ENCODE assay signal across 32 cellular contexts in the genomic region with DNA sequence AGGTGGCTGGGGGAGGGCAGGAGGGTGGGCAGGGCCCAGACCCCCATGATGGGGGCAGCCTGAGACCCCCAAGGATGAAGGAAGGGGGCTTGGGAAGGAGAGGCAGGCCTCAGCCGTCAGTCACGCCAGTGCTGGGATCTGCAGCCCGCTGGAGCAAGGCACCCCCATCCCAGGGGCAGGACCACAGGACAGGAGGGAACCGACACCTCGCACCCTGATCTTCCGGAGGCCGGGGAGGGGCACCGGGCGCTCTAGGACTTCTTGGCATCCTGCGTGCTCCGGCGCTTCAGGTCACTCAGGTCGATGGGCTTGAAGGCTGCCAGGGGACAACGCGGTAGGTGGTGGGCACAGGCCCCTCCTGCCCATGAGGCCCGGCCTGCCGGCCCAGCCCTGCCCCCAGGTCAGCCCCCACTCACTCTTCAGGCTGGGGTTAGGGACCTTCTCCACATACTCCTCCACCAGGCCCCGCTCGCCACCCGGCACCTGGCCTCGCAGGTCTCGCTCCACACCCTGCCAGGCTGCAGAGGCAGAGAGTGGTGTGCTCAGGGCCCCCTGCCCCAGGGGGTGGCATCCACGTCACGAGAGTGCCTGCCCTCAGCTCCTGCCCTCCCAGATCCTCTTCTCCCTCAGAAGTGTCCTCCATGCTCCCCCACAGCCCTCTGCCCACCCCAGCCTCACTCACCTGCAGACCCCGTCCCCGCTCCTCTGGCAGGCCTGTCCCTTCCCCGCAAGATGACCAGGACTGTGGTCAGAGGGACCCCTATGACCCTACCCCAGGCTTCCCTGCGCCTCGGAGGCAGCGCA. TPM values are rescaled to one million over a fixed set of nuclear protein-coding genes. Genes with fewer than 3 reads are reported as not detected.
DNase-seq lines count a peak whose midpoint lies in the region; ATAC-seq, FAIRE-seq and TF ChIP-seq lines count a peak whose summit lies in the region.
"Had no signal": no experiment of that assay in that cellular context is flagged by ENCODE, and none has a peak within 500 bp of the region (broad histone marks: within the 10 kb centered on the region; RNA-seq: fewer than 3 reads in every experiment).

No MANE protein-coding gene starts in this region.

- H3K27me3 ChIP-seq in right atrium auricular region (no peaks in the 10 kb centered on the region), pancreas (no peaks in the 10 kb centered on the region)
- H3K27me3 ChIP-seq: thyroid gland had no signal

- no peak for FAIRE-seq in pancreas (lab: Jason Lieb, UNC)
- FAIRE-seq: small intestine had no signal

- H3K36me3 ChIP-seq in right atrium auricular region (no peaks in the 10 kb centered on the region), pancreas (peaks cover 0 to 5% (median 0%) of the 10 kb centered on the region in 3 donors)

- intact Hi-C loops in left cardiac atrium (cut with DNase I) = no loop called here
- intact Hi-C loops in dendritic cell treated with granulocyte-macrophage colony-stimulating factor and Interleukin-4, amounts not matched to agents 40 ng/mL and 50 ng/mL, for 4 days (cut with micrococcal nuclease) = loop anchor here (1.0 to 5.0 kb wide), 2 partner anchors 9 to 39 kb away; partner anchors contain the start of gene P4HB
- intact Hi-C loops in pancreas (cut with DNase I) = no loop called here

- peaks cover 7% of the 10 kb centered on the region for H3K27me3 Mint-ChIP-seq in dendritic cell treated with granulocyte-macrophage colony-stimulating factor and Interleukin-4, amounts not matched to agents 40 ng/mL and 50 ng/mL, for 4 days
- H3K27me3 Mint-ChIP-seq: activated CD4-positive, alpha-beta T cell treated with anti-CD3 and anti-CD28 coated beads, Interleukin-2, amount 10 ng/mL, durations not matched to agents 24 days and 14 days; activated naive CD8-positive, alpha-beta T cell treated with anti-CD3 and anti-CD28 coated beads, Interleukin-2, amount 10 ng/mL, durations not matched to agents 7 days and 5 days; stimulated activated naive CD8-positive, alpha-beta T cell treated with anti-CD3 and anti-CD28 coated beads, Interleukin-15, Interleukin-2, amounts not matched to agents 100 ng/mL and 50 ng/mL, for 24 hours had no signal

- H3K4me1 Mint-ChIP-seq in dendritic cell treated with granulocyte-macrophage colony-stimulating factor and Interleukin-4, amounts not matched to agents 40 ng/mL and 50 ng/mL, for 4 days (ENCODE audit: low read depth) = peaks cover 36% of the 10 kb centered on the region

- no peak overlapping the region for H3K4me3 Mint-ChIP-seq in dendritic cell treated with granulocyte-macrophage colony-stimulating factor and Interleukin-4, amounts not matched to agents 40 ng/mL and 50 ng/mL, for 4 days
- H3K4me3 Mint-ChIP-seq: activated CD4-positive, alpha-beta T cell treated with anti-CD3 and anti-CD28 coated beads, Interleukin-2, amount 10 ng/mL, durations not matched to agents 24 days and 14 days; activated naive CD8-positive, alpha-beta T cell treated with anti-CD3 and anti-CD28 coated beads, Interleukin-2, amount 10 ng/mL, durations not matched to agents 7 days and 5 days; stimulated activated naive CD8-positive, alpha-beta T cell treated with anti-CD3 and anti-CD28 coated beads, Interleukin-15, Interleukin-2, amounts not matched to agents 100 ng/mL and 50 ng/mL, for 24 hours had no signal

- H3K27ac Mint-ChIP-seq in dendritic cell treated with granulocyte-macrophage colony-stimulating factor and Interleukin-4, amounts not matched to agents 40 ng/mL and 50 ng/mL, for 4 days = peak overlapping the region; percentile 95
- H3K27ac Mint-ChIP-seq: activated naive CD8-positive, alpha-beta T cell treated with anti-CD3 and anti-CD28 coated beads, Interleukin-2, amount 10 ng/mL, durations not matched to agents 7 days and 5 days; stimulated activated naive CD8-positive, alpha-beta T cell treated with anti-CD3 and anti-CD28 coated beads, Interleukin-15, Interleukin-2, amounts not matched to agents 100 ng/mL and 50 ng/mL, for 24 hours had no signal

- DNase-seq in right atrium auricular region (ENCODE audit: low spot score) (no peak), left cardiac atrium (no peak), pancreas (peak in 1 of 6 donors; percentile 76), erythroblast (lab: John Stamatoyannopoulos, UW) (no peak), NOMO-1 treated with dmso at 0.1 percent for 144 hours (lab: John Stamatoyannopoulos, UW; ENCODE audit: unreplicated experiment) (no peak)
- DNase-seq: activated CD4-positive, alpha-beta T cell treated with anti-CD3 and anti-CD28 coated beads, Interleukin-2, amount 10 ng/mL, durations not matched to agents 24 days and 14 days; activated gamma-delta T cell; activated naive CD8-positive, alpha-beta T cell treated with anti-CD3 and anti-CD28 coated beads, Interleukin-2, amount 10 ng/mL, durations not matched to agents 7 days and 5 days; activated T-cell treated with anti-CD3 and anti-CD28 coated beads, Interleukin-2, amount 50 U/mL, for 1 hour; C1 segment of cervical spinal cord; Calu3; cerebellar nuclear complex; head of caudate nucleus; kidney glomerular epithelial cell; NCI-H1417; NCI-H2081; NCI-H226; NCI-H748 treated with DMSO at 0.1 percent for 48 hours; nucleus accumbens; RPMI8226; SK-N-SH; small intestine; thyroid gland had no signal

- H3K27ac ChIP-seq in right atrium auricular region (peak overlapping the region; percentile 78 to 88), pancreas (peak overlapping the region; percentile 85 to 99 (median 94))
- H3K27ac ChIP-seq: KMS-11, thyroid gland had no signal

- 94 to 95% methylated on average over 24 to 30 of the region's 30 CpGs for WGBS in pancreas, 2 donors

- peaks cover 29% of the 10 kb centered on the region for H3K36me3 Mint-ChIP-seq in dendritic cell treated with granulocyte-macrophage colony-stimulating factor and Interleukin-4, amounts not matched to agents 40 ng/mL and 50 ng/mL, for 4 days (ENCODE audit: low read depth)

- TF ChIP-seq POLR2A in erythroblast (IDR thresholded peaks at IDR 0.05; ENCODE audit: low read length) = no peak

- H3K4me1 ChIP-seq in right atrium auricular region (peaks cover 0 to 23% of the 10 kb centered on the region in 2 donors), pancreas (peaks cover 16 to 19% (median 16%) of the 10 kb centered on the region in 3 donors)
- H3K4me1 ChIP-seq: thyroid gland had no signal

- H3K9me3 ChIP-seq in right atrium auricular region = no peaks in the 10 kb centered on the region
- H3K9me3 ChIP-seq in pancreas = no peaks in the 10 kb centered on the region
- H3K9me3 ChIP-seq: SK-N-SH, thyroid gland had no signal

- ATAC-seq in left cardiac atrium (no peak), pancreas (no peak), SK-N-SH treated with all-trans-retinoic acid at 6 μM for 48 hours (no peak), GM21619 (IDR thresholded peaks at IDR 0.05; ENCODE audit: unreplicated experiment) (no peak)

- TF ChIP-seq CTCF in right atrium auricular region (IDR thresholded peaks at IDR 0.05) (no peak), pancreas (IDR thresholded peaks at IDR 0.05) (no peak)

- H3K4me3 ChIP-seq in right atrium auricular region = no peak overlapping the region
- H3K4me3 ChIP-seq in pancreas = no peak overlapping the region
- H3K4me3 ChIP-seq: thyroid gland had no signal

- H3K9me3 Mint-ChIP-seq in dendritic cell treated with granulocyte-macrophage colony-stimulating factor and Interleukin-4, amounts not matched to agents 40 ng/mL and 50 ng/mL, for 4 days = no peaks in the 10 kb centered on the region
- H3K9me3 Mint-ChIP-seq: activated CD4-positive, alpha-beta T cell treated with anti-CD3 and anti-CD28 coated beads, Interleukin-2, amount 10 ng/mL, durations not matched to agents 24 days and 14 days; activated naive CD8-positive, alpha-beta T cell treated with anti-CD3 and anti-CD28 coated beads, Interleukin-2, amount 10 ng/mL, durations not matched to agents 7 days and 5 days; stimulated activated naive CD8-positive, alpha-beta T cell treated with anti-CD3 and anti-CD28 coated beads, Interleukin-15, Interleukin-2, amounts not matched to agents 100 ng/mL and 50 ng/mL, for 24 hours had no signal

TF ChIP-seq in SK-N-SH treated with all-trans-retinoic acid at 6 μM for 48 hours, 23 proteins besides CTCF, POLR2A, EP300 and RAD21 (continues in another document):
- TF ChIP-seq ZC3H10 (CRISPR knock-in tag; IDR thresholded peaks at IDR 0.05) (no peak), ZNF70 (CRISPR knock-in tag; IDR thresholded peaks at IDR 0.05) (no peak), OSR1 (CRISPR knock-in tag; IDR thresholded peaks at IDR 0.05) (no peak), ZFP3 (CRISPR knock-in tag; IDR thresholded peaks at IDR 0.05) (no peak), CREB5 (CRISPR knock-in tag; IDR thresholded peaks at IDR 0.05; ENCODE audit: low read depth) (no peak), ZNF8 (CRISPR knock-in tag; IDR thresholded peaks at IDR 0.05) (no peak)

RNA-seq across cellular contexts. Expression of gene MCRIP1, which starts 9.9 kb away (rescaled TPM):
- total RNA-seq in right atrium auricular region (100 to 1,000 TPM in 1 of 2 donors, 10 to 100 TPM in 1; 91.3 to 108 TPM), left cardiac atrium (10 to 100 TPM; 83.9 to 98.0 TPM), pancreas (10 to 100 TPM; 28.9 to 64.0 (median 50.2) TPM)
- polyA plus RNA-seq in pancreas = 100 to 1,000 TPM; 133 to 203 TPM

RNA-seq across cellular contexts. Expression of gene PPP1R27, which starts 11.7 kb away (rescaled TPM):
- total RNA-seq in right atrium auricular region = not detected
- not detected for total RNA-seq in left cardiac atrium
- total RNA-seq in pancreas = under 1 TPM in 1 of 6 donors, not detected in 5; 0.19 TPM
- 1 to 10 TPM; 1.1 to 1.5 TPM for polyA plus RNA-seq in pancreas
- total RNA-seq: activated CD4-positive, alpha-beta T cell treated with anti-CD3 and anti-CD28 coated beads, Interleukin-2, amount 10 ng/mL, durations not matched to agents 24 days and 14 days; activated CD8-positive, alpha-beta memory T cell treated with anti-CD3 and anti-CD28 coated beads for 36 hours; activated naive CD8-positive, alpha-beta T cell treated with anti-CD3 and anti-CD28 coated beads, Interleukin-2, amount 10 ng/mL, durations not matched to agents 7 days and 5 days; Calu3; Daoy; mesenteric fat pad; T-helper 2 cell treated with Interferon-gamma antibody and Interleukin-4, amounts not matched to agents 100 ng/mL and 5 ng/mL, for 36 hours; thyroid gland had no signal

RNA-seq across cellular contexts. Expression of gene GCGR, which starts 19.2 kb away (rescaled TPM):
- not detected for total RNA-seq in right atrium auricular region
- not detected for total RNA-seq in left cardiac atrium
- 1 to 10 TPM in 2 of 6 donors, under 1 TPM in 3, not detected in 1; 0.28 to 2.1 (median 0.79) TPM for total RNA-seq in pancreas
- 10 to 100 TPM in 1 of 2 donors, 1 to 10 TPM in 1; 7.3 to 22.7 TPM for polyA plus RNA-seq in pancreas
- total RNA-seq: activated CD4-positive, alpha-beta T cell treated with anti-CD3 and anti-CD28 coated beads, Interleukin-2, amount 10 ng/mL, durations not matched to agents 24 days and 14 days; activated CD8-positive, alpha-beta memory T cell treated with anti-CD3 and anti-CD28 coated beads for 36 hours; activated naive CD8-positive, alpha-beta T cell treated with anti-CD3 and anti-CD28 coated beads, Interleukin-2, amount 10 ng/mL, durations not matched to agents 7 days and 5 days; Daoy; thyroid gland had no signal
- polyA plus RNA-seq: SK-N-SH had no signal

RNA-seq across cellular contexts. Expression of gene P4HB, which starts 37.1 kb away (rescaled TPM):
- total RNA-seq in right atrium auricular region (100 to 1,000 TPM; 321 to 426 TPM), left cardiac atrium (100 to 1,000 TPM; 403 to 414 TPM), pancreas (1,000 to 10,000 TPM; 1,057 to 2,130 (median 1,556) TPM)
- polyA plus RNA-seq in pancreas = 1,000 to 10,000 TPM in 1 of 2 donors, 100 to 1,000 TPM in 1; 876 to 1,399 TPM

RNA-seq across cellular contexts. Expression of gene ARHGDIA, which starts 47.9 kb away (rescaled TPM):
- 100 to 1,000 TPM in 1 of 2 donors, 10 to 100 TPM in 1; 59.4 to 145 TPM for total RNA-seq in right atrium auricular region
- 100 to 1,000 TPM; 168 to 252 TPM for total RNA-seq in left cardiac atrium
- 100 to 1,000 TPM in 5 of 6 donors, 10 to 100 TPM in 1; 99.5 to 170 (median 160) TPM for total RNA-seq in pancreas
- polyA plus RNA-seq in pancreas = 100 to 1,000 TPM; 157 to 225 TPM
